In the genomic region with DNA sequence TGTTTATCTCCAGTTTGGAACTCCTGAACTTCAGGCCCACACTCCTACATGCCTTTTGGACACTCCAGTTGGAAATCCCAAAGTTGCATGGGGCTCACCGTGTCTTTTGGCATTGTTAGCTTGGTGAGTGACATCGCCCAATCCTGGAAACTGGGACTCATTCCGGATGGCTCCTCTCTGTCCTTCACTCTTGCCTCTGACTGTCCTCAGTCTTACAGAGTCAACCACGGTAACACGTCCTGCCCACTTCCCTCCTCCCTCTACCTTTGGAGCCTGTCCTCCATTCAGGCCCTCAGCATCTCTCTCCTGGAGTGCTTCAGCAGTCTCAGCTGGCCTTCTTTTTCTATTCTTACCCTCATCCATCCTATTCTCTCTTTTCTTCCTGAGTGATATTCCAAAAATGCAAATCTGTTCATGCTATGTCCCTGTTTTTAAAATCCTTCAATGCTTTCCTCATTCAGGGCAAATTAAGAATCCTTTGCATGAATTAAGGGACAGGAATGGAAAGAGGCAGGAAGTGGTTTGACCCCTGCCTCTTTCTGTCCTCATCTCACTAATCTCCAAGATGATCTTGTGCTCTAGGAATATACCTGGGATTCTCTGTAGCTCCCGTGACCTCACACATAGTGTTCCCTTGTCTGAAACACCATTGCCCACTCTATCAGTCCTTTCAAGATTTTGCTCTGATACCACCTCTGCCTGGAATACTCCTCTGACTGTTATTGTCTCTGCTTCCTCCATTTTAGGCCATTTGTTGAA, we compare ENCODE assay signal across 14 cellular contexts. TPM values are rescaled to one million over a fixed set of nuclear protein-coding genes. Genes with fewer than 3 reads are reported as not detected.
A peak's percentile ranks its signal among the peaks of the same experiment; 100 is the strongest.
DNase-seq lines count a peak whose midpoint lies in the region; ATAC-seq, FAIRE-seq and TF ChIP-seq lines count a peak whose summit lies in the region.
"Had no signal": no experiment of that assay in that cellular context is flagged by ENCODE, and none has a peak within 500 bp of the region (broad histone marks: within the 10 kb centered on the region; RNA-seq: fewer than 3 reads in every experiment).

No MANE protein-coding gene starts in this region.

- ATAC-seq in heart right ventricle = no peak
- ATAC-seq in left ventricle myocardium superior = no peak
- no peak for ATAC-seq in aorta (ENCODE audit: low FRiP score)
- no peak for ATAC-seq in activated T-cell treated with anti-CD3 and anti-CD28 coated beads, Interleukin-2, amount 50 U/mL, for 72 hours (replicated peaks in 1 of 2)

- H3K27me3 ChIP-seq in heart right ventricle = no peaks in the 10 kb centered on the region
- no peaks in the 10 kb centered on the region for H3K27me3 ChIP-seq in muscle layer of duodenum (ENCODE audit: low read depth, low read length)
- no peaks in the 10 kb centered on the region for H3K27me3 ChIP-seq in aorta (ENCODE audit: control insufficient read depth in 1 of 2, insufficient read depth in 2 of 2, low read length in 1 of 2)

- DNase-seq in heart right ventricle (no peak), left ventricle myocardium superior (no peak), chondrocyte (ENCODE audit: low spot score) (no peak), aorta (no peak), GM19238 (ENCODE audit: insufficient read length, low spot score) (no peak), GM12892 (ENCODE audit: insufficient read length) (no peak)
- DNase-seq in activated T-cell treated with anti-CD3 and anti-CD28 coated beads, Interleukin-2, amount 50 U/mL, for 72 hours = no peak
- DNase-seq: activated CD8-positive, alpha-beta memory T cell treated with anti-CD3 and anti-CD28 coated beads, Interleukin-2, amount 10 ng/mL, durations not matched to agents 7 days and 5 days; activated naive CD4-positive, alpha-beta T cell treated with anti-CD3 and anti-CD28 coated beads for 36 hours; caudate nucleus; GOT3; naive B cell; stimulated activated CD4-positive, alpha-beta T cell treated with anti-CD3 and anti-CD28 coated beads, Interleukin-4, amount 100 ng/mL, for 1 hour had no signal

- TF ChIP-seq POLR2A in GM12892 (IDR thresholded peaks at IDR 0.05; ENCODE audit: low read depth, low read length) = no peak

- H3K4me1 Mint-ChIP-seq in chondrocyte (ENCODE audit: low read depth) = peaks cover 54% of the 10 kb centered on the region
- peaks cover 32% of the 10 kb centered on the region for H3K4me1 Mint-ChIP-seq in activated T-cell treated with anti-CD3 and anti-CD28 coated beads, Interleukin-2, amount 50 U/mL, for 72 hours (ENCODE audit: low read depth)

- H3K4me3 Mint-ChIP-seq in chondrocyte (ENCODE audit: unreplicated experiment) = no peak overlapping the region
- H3K4me3 Mint-ChIP-seq in activated T-cell treated with anti-CD3 and anti-CD28 coated beads, Interleukin-2, amount 50 U/mL, for 72 hours = no peak overlapping the region
- H3K4me3 Mint-ChIP-seq: activated CD8-positive, alpha-beta memory T cell treated with anti-CD3 and anti-CD28 coated beads, Interleukin-2, amount 10 ng/mL, durations not matched to agents 7 days and 5 days; activated naive CD4-positive, alpha-beta T cell treated with anti-CD3 and anti-CD28 coated beads for 36 hours; naive B cell had no signal

- H3K4me3 ChIP-seq in heart right ventricle = no peak overlapping the region
- peak overlapping the region in 1 of 2 donors; percentile 3 for H3K4me3 ChIP-seq in muscle layer of duodenum (ENCODE audit: low read depth in 1 of 2, low read length in 2 of 2)
- no peak overlapping the region for H3K4me3 ChIP-seq in aorta (ENCODE audit: low read length in 2 of 2)

- peaks cover 8% of the 10 kb centered on the region for H3K36me3 Mint-ChIP-seq in chondrocyte (ENCODE audit: low read depth)
- H3K36me3 Mint-ChIP-seq in activated T-cell treated with anti-CD3 and anti-CD28 coated beads, Interleukin-2, amount 50 U/mL, for 72 hours (ENCODE audit: insufficient read depth in 2 of 2) = peaks cover 1 to 5% of the 10 kb centered on the region in 2 donors

- H3K9me3 ChIP-seq in heart right ventricle (no peaks in the 10 kb centered on the region), muscle layer of duodenum (ENCODE audit: control insufficient read depth in 1 of 2, low read length in 2 of 2) (no peaks in the 10 kb centered on the region), aorta (ENCODE audit: control insufficient read depth, low read length) (no peaks in the 10 kb centered on the region)

- TF ChIP-seq CTCF in heart right ventricle (IDR thresholded peaks at IDR 0.05) (no peak), chondrocyte (IDR thresholded peaks at IDR 0.05) (no peak)

- H3K27ac Mint-ChIP-seq in chondrocyte (ENCODE audit: unreplicated experiment) = peak overlapping the region; percentile 63
- no peak overlapping the region for H3K27ac Mint-ChIP-seq in activated T-cell treated with anti-CD3 and anti-CD28 coated beads, Interleukin-2, amount 50 U/mL, for 72 hours
- H3K27ac Mint-ChIP-seq: activated CD8-positive, alpha-beta memory T cell treated with anti-CD3 and anti-CD28 coated beads, Interleukin-2, amount 10 ng/mL, durations not matched to agents 7 days and 5 days; activated naive CD4-positive, alpha-beta T cell treated with anti-CD3 and anti-CD28 coated beads for 36 hours had no signal

- no peaks in the 10 kb centered on the region for H3K27me3 Mint-ChIP-seq in chondrocyte (ENCODE audit: low read depth)
- H3K27me3 Mint-ChIP-seq in activated T-cell treated with anti-CD3 and anti-CD28 coated beads, Interleukin-2, amount 50 U/mL, for 72 hours (ENCODE audit: low read depth) = no peaks in the 10 kb centered on the region
- H3K27me3 Mint-ChIP-seq: activated CD8-positive, alpha-beta memory T cell treated with anti-CD3 and anti-CD28 coated beads, Interleukin-2, amount 10 ng/mL, durations not matched to agents 7 days and 5 days; naive B cell had no signal

- H3K27ac ChIP-seq in heart right ventricle = peak overlapping the region in 9 of 10 donors; percentile 46 to 85 (median 83)
- H3K27ac ChIP-seq in muscle layer of duodenum (ENCODE audit: low read length) = peak overlapping the region; percentile 42
- H3K27ac ChIP-seq in aorta (ENCODE audit: low read depth in 1 of 2, low read length in 2 of 2) = peak overlapping the region; percentile 56 to 61

- peaks cover 0 to 24% (median 0%) of the 10 kb centered on the region in 9 donors for H3K36me3 ChIP-seq in heart right ventricle
- peaks cover 0 to 6% of the 10 kb centered on the region in 2 donors for H3K36me3 ChIP-seq in muscle layer of duodenum (ENCODE audit: control insufficient read depth in 1 of 2, insufficient read depth in 2 of 2, low read length in 2 of 2)
- H3K36me3 ChIP-seq in aorta (ENCODE audit: control insufficient read depth in 1 of 2, insufficient read depth in 2 of 2, low read length in 1 of 2) = peaks cover 0 to 2% of the 10 kb centered on the region in 2 donors

- intact Hi-C loops in heart right ventricle (cut with DNase I) = no loop called here
- intact Hi-C loops in left ventricle myocardium superior (cut with micrococcal nuclease) = no loop called here
- intact Hi-C loops in aorta (cut with DNase I) = no loop called here

- H3K4me1 ChIP-seq in heart right ventricle (peaks cover 4 to 72% (median 52%) of the 10 kb centered on the region in 9 donors), muscle layer of duodenum (ENCODE audit: control insufficient read depth in 1 of 2, insufficient read depth in 2 of 2, low read length in 2 of 2) (peaks cover 20 to 26% of the 10 kb centered on the region in 2 donors), aorta (ENCODE audit: control insufficient read depth in 1 of 2, insufficient read depth in 2 of 2, low read length in 2 of 2) (peaks cover 8 to 12% of the 10 kb centered on the region in 2 donors)

- WGBS in heart right ventricle, 2 donors = 74 to 78% methylated on average over 6 of the region's 6 CpGs
- 61 to 66% methylated on average over 6 of the region's 6 CpGs for WGBS in aorta, 2 donors

- H3K9me3 Mint-ChIP-seq in chondrocyte (ENCODE audit: low read depth) = no peaks in the 10 kb centered on the region
- no peaks in the 10 kb centered on the region for H3K9me3 Mint-ChIP-seq in activated T-cell treated with anti-CD3 and anti-CD28 coated beads, Interleukin-2, amount 50 U/mL, for 72 hours
- H3K9me3 Mint-ChIP-seq: activated naive CD4-positive, alpha-beta T cell treated with anti-CD3 and anti-CD28 coated beads for 36 hours; naive B cell had no signal

- FAIRE-seq in GM12892 (lab: Jason Lieb, UNC) = no peak

RNA-seq across cellular contexts. Expression of a gene that starts 42.5 kb away (rescaled TPM):
- 100 to 1,000 TPM; 116 to 188 (median 148) TPM for total RNA-seq in heart right ventricle
- 10 to 100 TPM in 1 of 2 donors, 1 to 10 TPM in 1; 8.5 to 12.9 TPM for polyA plus RNA-seq in heart right ventricle
- 109 TPM for total RNA-seq in left ventricle myocardium superior
- total RNA-seq in chondrocyte = 174 to 295 TPM (median 288 TPM) in 3 replicates
- total RNA-seq in aorta = 1,000 to 10,000 TPM in 1 of 2 donors, 100 to 1,000 TPM in 1; 995 to 2,536 TPM
- 10 to 100 TPM; 37.7 to 58.8 TPM for polyA plus RNA-seq in aorta
- 0.02 TPM for polyA plus RNA-seq in GM12892 (2012; ENCODE audit: missing spikeins)
- 10 to 100 TPM; 50.4 to 67.7 TPM for total RNA-seq in activated T-cell treated with anti-CD3 and anti-CD28 coated beads, Interleukin-2, amount 50 U/mL, for 72 hours
